In the genomic region with DNA sequence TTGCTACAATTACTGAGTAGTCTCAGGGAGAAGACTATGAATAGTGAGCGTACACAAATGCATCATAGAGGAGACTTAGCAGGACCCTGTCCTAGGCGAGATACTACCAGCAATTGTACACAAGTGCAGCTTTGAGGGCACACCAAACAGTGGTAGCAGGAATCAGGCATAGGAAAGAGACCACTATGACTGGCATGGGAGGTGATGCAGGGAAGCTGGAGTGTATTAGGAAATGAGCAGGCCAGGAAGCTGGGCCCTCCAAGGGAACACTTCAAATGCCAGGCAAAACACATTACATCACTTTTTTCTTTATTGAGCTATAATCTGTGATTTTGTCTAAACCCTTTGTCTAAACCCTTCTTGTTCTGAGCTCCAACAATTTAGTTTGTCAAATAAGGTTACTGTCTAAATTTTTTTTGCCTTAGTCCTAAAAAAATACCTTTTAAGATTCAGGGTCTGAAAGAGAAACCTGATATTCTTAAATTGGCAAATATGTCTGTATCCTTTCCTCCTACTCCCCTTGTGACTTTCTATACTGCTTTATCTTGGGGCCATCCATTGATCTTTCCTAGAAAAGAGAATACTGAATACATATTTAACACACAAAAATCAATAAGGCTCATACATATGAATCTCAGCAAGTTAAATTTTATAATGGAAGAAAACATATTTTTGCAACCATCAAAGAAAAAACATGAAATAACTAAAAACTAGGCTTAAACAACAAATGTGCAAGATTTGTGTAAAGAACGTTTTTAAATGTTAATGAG, we compare ENCODE assay signal across 14 cellular contexts.
"Had no signal": no experiment of that assay in that cellular context is flagged by ENCODE, and none has a peak within 500 bp of the region (broad histone marks: within the 10 kb centered on the region; RNA-seq: fewer than 3 reads in every experiment).

No MANE protein-coding gene starts in this region.

- H3K27ac Mint-ChIP-seq: activated CD8-positive, alpha-beta memory T cell treated with anti-CD3 and anti-CD28 coated beads, Interleukin-2, amount 10 ng/mL, durations not matched to agents 7 days and 5 days; activated naive CD8-positive, alpha-beta T cell treated with anti-CD3 and anti-CD28 coated beads, Interleukin-2, amount 50 U/mL, for 24 hours; activated T-cell treated with anti-CD3 and anti-CD28 coated beads, Interleukin-2, amount 50 U/mL, for 24 hours; effector memory CD8-positive, alpha-beta T cell; memory B cell; natural killer cell treated with Interleukin-12 subunit alpha and Interleukin-12 subunit beta and Interleukin-15 and Interleukin-18, amount 100 ng/mL, for 72 hours; T-cell had no signal

- H3K4me3 Mint-ChIP-seq: activated CD8-positive, alpha-beta memory T cell treated with anti-CD3 and anti-CD28 coated beads, Interleukin-2, amount 10 ng/mL, durations not matched to agents 7 days and 5 days; activated naive CD8-positive, alpha-beta T cell treated with anti-CD3 and anti-CD28 coated beads, Interleukin-2, amount 50 U/mL, for 24 hours; activated T-cell treated with anti-CD3 and anti-CD28 coated beads, Interleukin-2, amount 50 U/mL, for 24 hours; effector memory CD8-positive, alpha-beta T cell; memory B cell; natural killer cell treated with Interleukin-12 subunit alpha and Interleukin-12 subunit beta and Interleukin-15 and Interleukin-18, amount 100 ng/mL, for 72 hours; T-cell had no signal

- H3K27me3 Mint-ChIP-seq: activated CD8-positive, alpha-beta memory T cell treated with anti-CD3 and anti-CD28 coated beads, Interleukin-2, amount 10 ng/mL, durations not matched to agents 7 days and 5 days; activated T-cell treated with anti-CD3 and anti-CD28 coated beads, Interleukin-2, amount 50 U/mL, for 24 hours; effector memory CD8-positive, alpha-beta T cell; natural killer cell treated with Interleukin-12 subunit alpha and Interleukin-12 subunit beta and Interleukin-15 and Interleukin-18, amount 100 ng/mL, for 72 hours had no signal

- H3K4me1 Mint-ChIP-seq: activated CD8-positive, alpha-beta memory T cell treated with anti-CD3 and anti-CD28 coated beads, Interleukin-2, amount 10 ng/mL, durations not matched to agents 7 days and 5 days; activated naive CD8-positive, alpha-beta T cell treated with anti-CD3 and anti-CD28 coated beads, Interleukin-2, amount 50 U/mL, for 24 hours; memory B cell; T-cell had no signal

- H3K36me3 Mint-ChIP-seq: activated CD8-positive, alpha-beta memory T cell treated with anti-CD3 and anti-CD28 coated beads, Interleukin-2, amount 10 ng/mL, durations not matched to agents 7 days and 5 days; memory B cell; natural killer cell treated with Interleukin-12 subunit alpha and Interleukin-12 subunit beta and Interleukin-15 and Interleukin-18, amount 100 ng/mL, for 72 hours; T-cell had no signal

- ATAC-seq: activated CD8-positive, alpha-beta memory T cell treated with anti-CD3 and anti-CD28 coated beads, Interleukin-2, amount 10 ng/mL, durations not matched to agents 7 days and 5 days; activated naive CD8-positive, alpha-beta T cell treated with anti-CD3 and anti-CD28 coated beads, Interleukin-2, amount 50 U/mL, for 24 hours; effector memory CD8-positive, alpha-beta T cell; foreskin keratinocyte; left lobe of liver; natural killer cell treated with Interleukin-12 subunit alpha and Interleukin-12 subunit beta and Interleukin-15 and Interleukin-18, amount 100 ng/mL, for 72 hours; T-cell had no signal

- H3K27me3 ChIP-seq: foreskin keratinocyte had no signal

- DNase-seq: activated CD4-positive, alpha-beta T cell treated with anti-CD3 and anti-CD28 coated beads for 1 hour; activated CD4-positive, alpha-beta T cell treated with anti-CD3 and anti-CD28 coated beads, Interleukin-2, amount 50 U/mL, for 48 hours; activated CD8-positive, alpha-beta memory T cell treated with anti-CD3 and anti-CD28 coated beads, Interleukin-2, amount 10 ng/mL, durations not matched to agents 7 days and 5 days; activated naive CD8-positive, alpha-beta T cell treated with anti-CD3 and anti-CD28 coated beads, Interleukin-2, amount 50 U/mL, for 24 hours; activated T-cell treated with anti-CD3 and anti-CD28 coated beads, Interleukin-2, amount 50 U/mL, for 24 hours; effector memory CD8-positive, alpha-beta T cell; foreskin keratinocyte; stimulated activated CD4-positive, alpha-beta T cell treated with anti-CD3 and anti-CD28 coated beads, Interleukin-2, amount 100 ng/mL, for 48 hours; stimulated activated naive CD4-positive, alpha-beta T cell treated with Interleukin-2 at 50 U/mL for 16 hours; T-cell; T1000 had no signal

- H3K9me3 Mint-ChIP-seq: activated naive CD8-positive, alpha-beta T cell treated with anti-CD3 and anti-CD28 coated beads, Interleukin-2, amount 50 U/mL, for 24 hours; activated T-cell treated with anti-CD3 and anti-CD28 coated beads, Interleukin-2, amount 50 U/mL, for 24 hours; effector memory CD8-positive, alpha-beta T cell; memory B cell; natural killer cell treated with Interleukin-12 subunit alpha and Interleukin-12 subunit beta and Interleukin-15 and Interleukin-18, amount 100 ng/mL, for 72 hours had no signal
